Comparison of ENCODE assay signal across 1 cellular context in the genomic region with DNA sequence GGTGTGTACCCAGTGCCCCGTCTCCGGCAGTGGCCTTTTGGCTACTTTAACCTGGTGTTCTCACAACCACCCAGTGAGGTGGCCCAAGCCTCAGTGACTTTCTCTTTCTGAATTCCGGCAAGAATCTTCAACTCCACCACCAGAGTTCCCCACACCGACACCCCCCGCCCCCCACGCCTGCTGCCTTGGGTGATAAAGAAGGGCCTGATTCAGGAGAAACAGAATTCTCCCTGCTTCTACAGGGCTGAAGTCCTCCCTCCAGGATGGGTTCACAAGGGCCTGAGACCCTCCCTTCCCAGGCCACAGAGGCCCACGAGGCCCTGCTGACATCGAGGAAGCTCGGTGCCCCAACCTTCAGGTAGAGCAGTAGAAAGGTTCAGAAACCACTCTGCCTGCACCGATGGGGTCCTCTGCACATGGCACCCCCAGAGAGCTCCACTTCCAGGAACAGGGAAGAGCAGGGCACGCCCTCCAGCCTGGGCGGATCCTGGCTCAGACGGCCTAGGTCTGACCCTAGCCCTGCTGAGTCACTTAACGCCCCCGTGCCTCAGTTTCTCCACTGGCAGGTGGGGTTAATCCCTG.
TF ChIP-seq lines count a peak whose summit lies in the region.

No MANE protein-coding gene starts in this region.

TF ChIP-seq in IMR-90, 13 proteins besides CTCF, POLR2A, EP300 and RAD21 (continued from another document):
- TF ChIP-seq ELK1 (IDR thresholded peaks at IDR 0.05; ENCODE audit: borderline replicate concordance, low read depth, low read length) (no peak), NFE2L2 (IDR thresholded peaks at IDR 0.05; ENCODE audit: low read depth, low read length) (no peak), MAFK (IDR thresholded peaks at IDR 0.05; ENCODE audit: low read depth, low read length) (no peak), SMC3 (IDR thresholded peaks at IDR 0.05; ENCODE audit: low read depth, low read length) (no peak), RFX5 (IDR thresholded peaks at IDR 0.05; ENCODE audit: low read depth, low read length) (no peak), BHLHE40 (IDR thresholded peaks at IDR 0.05; ENCODE audit: low read depth, low read length) (no peak)
- TF ChIP-seq, protein P1, sequence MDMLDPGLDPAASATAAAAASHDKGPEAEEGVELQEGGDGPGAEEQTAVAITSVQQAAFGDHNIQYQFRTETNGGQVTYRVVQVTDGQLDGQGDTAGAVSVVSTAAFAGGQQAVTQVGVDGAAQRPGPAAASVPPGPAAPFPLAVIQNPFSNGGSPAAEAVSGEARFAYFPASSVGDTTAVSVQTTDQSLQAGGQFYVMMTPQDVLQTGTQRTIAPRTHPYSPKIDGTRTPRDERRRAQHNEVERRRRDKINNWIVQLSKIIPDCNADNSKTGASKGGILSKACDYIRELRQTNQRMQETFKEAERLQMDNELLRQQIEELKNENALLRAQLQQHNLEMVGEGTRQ (IDR thresholded peaks at IDR 0.05; ENCODE audit: low read depth, low read length) = no peak
